In the genomic region with DNA sequence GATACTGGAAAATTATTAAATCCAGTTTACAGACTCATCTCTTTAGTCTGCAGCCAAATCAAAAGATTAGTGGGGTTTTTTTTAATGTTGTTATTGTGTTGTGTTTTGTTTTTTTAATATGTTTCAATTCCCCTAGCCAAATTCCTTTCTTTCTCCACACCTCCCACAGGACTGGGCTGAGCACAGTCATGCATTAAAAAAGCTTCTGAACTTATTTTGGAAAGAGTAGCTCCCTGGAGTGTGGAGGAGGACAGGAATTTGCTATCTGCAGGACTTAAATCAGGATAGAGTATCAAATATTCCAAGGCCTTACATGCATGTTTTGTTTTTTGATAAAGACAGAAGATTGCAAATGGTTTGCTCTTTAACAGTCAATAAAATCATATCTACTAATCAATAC, we compare ENCODE assay signal across 23 cellular contexts.
DNase-seq lines count a peak whose midpoint lies in the region; ATAC-seq and TF ChIP-seq lines count a peak whose summit lies in the region.
"Had no signal": no experiment of that assay in that cellular context is flagged by ENCODE, and none has a peak within 500 bp of the region (broad histone marks: within the 10 kb centered on the region; RNA-seq: fewer than 3 reads in every experiment).

No MANE protein-coding gene starts in this region.

- peak overlapping the region in 2 of 3 donors; percentile 2 to 44 for H3K27ac ChIP-seq in thyroid gland
- H3K27ac ChIP-seq in uterus: no peak overlapping the region
- H3K27ac ChIP-seq: 22Rv1, BLaER1, testis had no signal

- H3K36me3 ChIP-seq in thyroid gland (no peaks in the 10 kb centered on the region), uterus (no peaks in the 10 kb centered on the region)
- H3K36me3 ChIP-seq: BLaER1 had no signal

- DNase-seq in DMS 273 (lab: John Stamatoyannopoulos, UW; ENCODE audit: unreplicated experiment) (peak; percentile 25), DMS 273 treated with DMSO at 0.1 percent for 48 hours (lab: John Stamatoyannopoulos, UW) (no peak), dedifferentiated amniotic fluid mesenchymal stem cell (ENCODE audit: extremely low spot score) (peak; percentile 35), myocyte (ENCODE audit: low read depth) (peak; percentile 53), thyroid gland (peak; percentile 23 to 31), uterus (no peak), C1 segment of cervical spinal cord (lab: John Stamatoyannopoulos, UW) (no peak)
- DNase-seq: activated CD4-positive, CD25-positive, alpha-beta regulatory T cell treated with anti-CD3 and anti-CD28 coated beads, Interleukin-2, amount 50 U/mL, for 72 hours; activated naive CD4-positive, alpha-beta T cell treated with anti-CD3 and anti-CD28 coated beads, Interleukin-2, amount 10 ng/mL, durations not matched to agents 7 days and 5 days; Calu3; H7; mammary epithelial cell; NCI-H1092; NCI-H2029; NCI-H345; NCI-H774; SHP77; T-cell; testis had no signal

- H3K4me1 ChIP-seq in thyroid gland (peaks cover 15 to 28% of the 10 kb centered on the region in 2 donors), uterus (no peaks in the 10 kb centered on the region)
- H3K4me1 ChIP-seq: BLaER1 had no signal

- no peak for ATAC-seq in GM18517 (IDR thresholded peaks at IDR 0.05; ENCODE audit: unreplicated experiment)
- ATAC-seq: stimulated activated memory B cell treated with anti-CD40 and anti-IgM and Interleukin-4, amounts not matched to agents 10 μg/mL and 1 μg/mL and 100 μg/mL, for 72 hours; T-cell had no signal

- no peak for TF ChIP-seq CTCF in thyroid gland (IDR thresholded peaks at IDR 0.05)
- no peak for TF ChIP-seq CTCF in uterus (IDR thresholded peaks at IDR 0.05)

- no peak for TF ChIP-seq POLR2A in thyroid gland (IDR thresholded peaks at IDR 0.05)
- no peak for TF ChIP-seq POLR2A in uterus (IDR thresholded peaks at IDR 0.05)

- H3K4me3 ChIP-seq in thyroid gland (replicated peaks in 1 of 3) (no peak overlapping the region), uterus (no peak overlapping the region)
- H3K4me3 ChIP-seq: BLaER1, testis had no signal

- H3K9me3 ChIP-seq in thyroid gland: no peaks in the 10 kb centered on the region
- H3K9me3 ChIP-seq in uterus: no peaks in the 10 kb centered on the region
- H3K9me3 ChIP-seq: BLaER1, testis had no signal

- intact Hi-C loops in thyroid gland (cut with DNase I): no loop called here
- intact Hi-C loops in uterus (cut with DNase I; ENCODE audit: low total_unique reads): no loop called here

- no peaks in the 10 kb centered on the region for H3K27me3 ChIP-seq in thyroid gland
- H3K27me3 ChIP-seq in uterus: no peaks in the 10 kb centered on the region
- H3K27me3 ChIP-seq: BLaER1, testis had no signal

Comparison
In these comparisons a context has a peak if more than half of its experiments do, and no peak if none do; other contexts are left out.
1. DNase-seq: peak in DMS 273 (single experiment), dedifferentiated amniotic fluid mesenchymal stem cell (single experiment), myocyte (single experiment) and thyroid gland (2 of 2); none in DMS 273 treated with DMSO at 0.1 percent for 48 hours (single experiment), uterus (0 of 2) and C1 segment of cervical spinal cord (0 of 14).
2. H3K27ac ChIP-seq: peak in thyroid gland (2 of 3); none in uterus (0 of 2).